1 cellular context compared by ENCODE assay signal in the genomic region with DNA sequence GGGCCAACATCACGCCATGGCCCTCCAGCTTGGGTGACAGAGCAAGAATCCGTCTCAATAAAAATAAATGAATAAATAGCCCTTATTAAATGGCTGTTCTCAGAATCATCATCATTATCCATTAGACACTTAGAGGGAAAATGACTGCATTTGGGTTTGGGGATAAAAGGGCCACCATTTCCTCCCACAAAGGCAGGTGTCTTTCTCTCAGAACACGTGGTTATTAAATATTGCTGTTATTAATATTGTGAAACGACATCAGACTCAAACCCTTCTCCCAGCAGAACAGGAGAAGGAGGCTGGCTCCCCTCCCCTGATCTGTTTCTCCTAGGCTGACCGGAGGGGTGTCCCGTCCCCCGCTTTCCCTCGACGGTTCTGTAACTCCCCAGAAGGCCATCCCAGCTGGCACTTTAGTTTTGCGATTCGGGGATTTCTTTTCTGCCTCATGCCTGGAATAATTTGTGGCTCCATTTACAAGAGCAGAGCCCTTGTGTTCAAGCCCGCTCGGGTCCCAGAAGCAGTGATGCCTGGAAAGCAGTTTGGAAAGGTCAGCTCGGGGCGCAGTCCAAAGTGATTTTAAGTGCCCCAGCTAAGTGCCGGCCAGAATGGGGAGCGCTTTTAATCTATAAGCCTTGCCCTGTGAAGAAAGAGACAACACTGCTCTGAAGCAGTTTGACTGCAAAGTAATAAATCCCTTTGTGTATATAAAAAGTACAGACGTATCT.
TF ChIP-seq lines count a peak whose summit lies in the region.

No MANE protein-coding gene starts in this region.

TF ChIP-seq in GM23338, 12 proteins besides CTCF, POLR2A, EP300 and RAD21 (continued from another document):
- TF ChIP-seq REST (IDR thresholded peaks at IDR 0.05; ENCODE audit: unreplicated experiment) (no peak), CREB1 (CRISPR knock-in tag; IDR thresholded peaks at IDR 0.05; ENCODE audit: low read depth) (no peak), JUNB (IDR thresholded peaks at IDR 0.05; ENCODE audit: unreplicated experiment) (no peak), EZH2phosphoT487 (IDR thresholded peaks at IDR 0.05; ENCODE audit: unreplicated experiment) (no peak), POLR2AphosphoS5 (IDR thresholded peaks at IDR 0.05; ENCODE audit: low read depth) (no peak)
- TF ChIP-seq, protein P1, sequence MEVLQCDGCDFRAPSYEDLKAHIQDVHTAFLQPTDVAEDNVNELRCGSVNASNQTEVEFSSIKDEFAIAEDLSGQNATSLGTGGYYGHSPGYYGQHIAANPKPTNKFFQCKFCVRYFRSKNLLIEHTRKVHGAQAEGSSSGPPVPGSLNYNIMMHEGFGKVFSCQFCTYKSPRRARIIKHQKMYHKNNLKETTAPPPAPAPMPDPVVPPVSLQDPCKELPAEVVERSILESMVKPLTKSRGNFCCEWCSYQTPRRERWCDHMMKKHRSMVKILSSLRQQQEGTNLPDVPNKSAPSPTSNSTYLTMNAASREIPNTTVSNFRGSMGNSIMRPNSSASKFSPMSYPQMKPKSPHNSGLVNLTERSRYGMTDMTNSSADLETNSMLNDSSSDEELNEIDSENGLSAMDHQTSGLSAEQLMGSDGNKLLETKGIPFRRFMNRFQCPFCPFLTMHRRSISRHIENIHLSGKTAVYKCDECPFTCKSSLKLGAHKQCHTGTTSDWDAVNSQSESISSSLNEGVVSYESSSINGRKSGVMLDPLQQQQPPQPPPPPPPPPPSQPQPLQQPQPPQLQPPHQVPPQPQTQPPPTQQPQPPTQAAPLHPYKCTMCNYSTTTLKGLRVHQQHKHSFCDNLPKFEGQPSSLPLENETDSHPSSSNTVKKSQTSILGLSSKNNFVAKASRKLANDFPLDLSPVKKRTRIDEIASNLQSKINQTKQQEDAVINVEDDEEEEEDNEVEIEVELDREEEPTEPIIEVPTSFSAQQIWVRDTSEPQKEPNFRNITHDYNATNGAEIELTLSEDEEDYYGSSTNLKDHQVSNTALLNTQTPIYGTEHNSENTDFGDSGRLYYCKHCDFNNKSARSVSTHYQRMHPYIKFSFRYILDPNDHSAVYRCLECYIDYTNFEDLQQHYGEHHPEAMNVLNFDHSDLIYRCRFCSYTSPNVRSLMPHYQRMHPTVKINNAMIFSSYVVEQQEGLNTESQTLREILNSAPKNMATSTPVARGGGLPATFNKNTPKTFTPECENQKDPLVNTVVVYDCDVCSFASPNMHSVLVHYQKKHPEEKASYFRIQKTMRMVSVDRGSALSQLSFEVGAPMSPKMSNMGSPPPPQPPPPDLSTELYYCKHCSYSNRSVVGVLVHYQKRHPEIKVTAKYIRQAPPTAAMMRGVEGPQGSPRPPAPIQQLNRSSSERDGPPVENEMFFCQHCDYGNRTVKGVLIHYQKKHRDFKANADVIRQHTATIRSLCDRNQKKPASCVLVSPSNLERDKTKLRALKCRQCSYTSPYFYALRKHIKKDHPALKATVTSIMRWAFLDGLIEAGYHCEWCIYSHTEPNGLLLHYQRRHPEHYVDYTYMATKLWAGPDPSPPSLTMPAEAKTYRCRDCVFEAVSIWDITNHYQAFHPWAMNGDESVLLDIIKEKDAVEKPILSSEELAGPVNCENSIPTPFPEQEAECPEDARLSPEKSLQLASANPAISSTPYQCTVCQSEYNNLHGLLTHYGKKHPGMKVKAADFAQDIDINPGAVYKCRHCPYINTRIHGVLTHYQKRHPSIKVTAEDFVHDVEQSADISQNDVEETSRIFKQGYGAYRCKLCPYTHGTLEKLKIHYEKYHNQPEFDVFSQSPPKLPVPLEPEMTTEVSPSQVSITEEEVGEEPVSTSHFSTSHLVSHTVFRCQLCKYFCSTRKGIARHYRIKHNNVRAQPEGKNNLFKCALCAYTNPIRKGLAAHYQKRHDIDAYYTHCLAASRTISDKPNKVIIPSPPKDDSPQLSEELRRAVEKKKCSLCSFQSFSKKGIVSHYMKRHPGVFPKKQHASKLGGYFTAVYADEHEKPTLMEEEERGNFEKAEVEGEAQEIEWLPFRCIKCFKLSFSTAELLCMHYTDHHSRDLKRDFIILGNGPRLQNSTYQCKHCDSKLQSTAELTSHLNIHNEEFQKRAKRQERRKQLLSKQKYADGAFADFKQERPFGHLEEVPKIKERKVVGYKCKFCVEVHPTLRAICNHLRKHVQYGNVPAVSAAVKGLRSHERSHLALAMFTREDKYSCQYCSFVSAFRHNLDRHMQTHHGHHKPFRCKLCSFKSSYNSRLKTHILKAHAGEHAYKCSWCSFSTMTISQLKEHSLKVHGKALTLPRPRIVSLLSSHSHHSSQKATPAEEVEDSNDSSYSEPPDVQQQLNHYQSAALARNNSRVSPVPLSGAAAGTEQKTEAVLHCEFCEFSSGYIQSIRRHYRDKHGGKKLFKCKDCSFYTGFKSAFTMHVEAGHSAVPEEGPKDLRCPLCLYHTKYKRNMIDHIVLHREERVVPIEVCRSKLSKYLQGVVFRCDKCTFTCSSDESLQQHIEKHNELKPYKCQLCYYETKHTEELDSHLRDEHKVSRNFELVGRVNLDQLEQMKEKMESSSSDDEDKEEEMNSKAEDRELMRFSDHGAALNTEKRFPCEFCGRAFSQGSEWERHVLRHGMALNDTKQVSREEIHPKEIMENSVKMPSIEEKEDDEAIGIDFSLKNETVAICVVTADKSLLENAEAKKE (CRISPR knock-in tag; IDR thresholded peaks at IDR 0.05) = no peak
